In genomic region chr9:136104488-136104800, GRCh38 we compare ENCODE assay signal across 20 cellular contexts.
"Had no signal": no experiment of that assay in that cellular context is flagged by ENCODE, and none has a peak within 500 bp of the region (broad histone marks: within the 10 kb centered on the region; RNA-seq: fewer than 3 reads in every experiment).

No MANE protein-coding gene starts in this region.

- H3K27me3 Mint-ChIP-seq: stimulated activated naive CD8-positive, alpha-beta T cell treated with anti-CD3 and anti-CD28 coated beads, Interleukin-15, Interleukin-2, amounts not matched to agents 100 ng/mL and 50 ng/mL, for 24 hours had no signal

- DNase-seq: dermis blood vessel endothelial cell; esophagus squamous epithelium; foreskin fibroblast; left ventricle myocardium superior; mesendoderm; naive B cell; posterior cingulate gyrus; spleen; stimulated activated CD4-positive, alpha-beta T cell treated with anti-CD3 and anti-CD28 coated beads, Interleukin-15, amount 100 ng/mL, for 24 hours; stimulated activated CD4-positive, alpha-beta T cell treated with anti-CD3 and anti-CD28 coated beads, Interleukin-1b, Interleukin-23, amount 100 ng/mL, for 48 hours; stimulated activated CD4-positive, alpha-beta T cell treated with anti-CD3 and anti-CD28 coated beads, Interleukin-4, amount 100 ng/mL, for 24 hours; tibial artery; uterus had no signal

- H3K9me3 Mint-ChIP-seq: naive B cell; nephron; stimulated activated memory B cell treated with anti-CD40 and anti-IgM and Interleukin-4, amounts not matched to agents 10 μg/mL and 1 μg/mL and 100 μg/mL, for 72 hours; stimulated activated naive CD8-positive, alpha-beta T cell treated with anti-CD3 and anti-CD28 coated beads, Interleukin-15, Interleukin-2, amounts not matched to agents 100 ng/mL and 50 ng/mL, for 24 hours had no signal

- H3K4me3 ChIP-seq: esophagus squamous epithelium, lung, spleen, tibial artery, upper lobe of left lung, uterus had no signal

- H3K9me3 ChIP-seq: esophagus squamous epithelium, neutrophil, spleen, tibial artery, upper lobe of left lung, uterus had no signal

- H3K27ac ChIP-seq: neutrophil, upper lobe of left lung, uterus had no signal

- ATAC-seq: left ventricle myocardium superior; sciatic nerve; stimulated activated memory B cell treated with anti-CD40 and anti-IgM and Interleukin-4, amounts not matched to agents 10 μg/mL and 1 μg/mL and 100 μg/mL, for 72 hours had no signal

- H3K36me3 ChIP-seq: esophagus squamous epithelium, neutrophil, spleen, tibial artery, upper lobe of left lung, uterus had no signal

- H3K4me3 Mint-ChIP-seq: nephron; stimulated activated memory B cell treated with anti-CD40 and anti-IgM and Interleukin-4, amounts not matched to agents 10 μg/mL and 1 μg/mL and 100 μg/mL, for 72 hours; stimulated activated naive CD8-positive, alpha-beta T cell treated with anti-CD3 and anti-CD28 coated beads, Interleukin-15, Interleukin-2, amounts not matched to agents 100 ng/mL and 50 ng/mL, for 24 hours had no signal

- H3K27me3 ChIP-seq: upper lobe of left lung, uterus had no signal

- H3K36me3 Mint-ChIP-seq: naive B cell; stimulated activated memory B cell treated with anti-CD40 and anti-IgM and Interleukin-4, amounts not matched to agents 10 μg/mL and 1 μg/mL and 100 μg/mL, for 72 hours had no signal

- H3K27ac Mint-ChIP-seq: naive B cell; nephron; stimulated activated memory B cell treated with anti-CD40 and anti-IgM and Interleukin-4, amounts not matched to agents 10 μg/mL and 1 μg/mL and 100 μg/mL, for 72 hours; stimulated activated naive CD8-positive, alpha-beta T cell treated with anti-CD3 and anti-CD28 coated beads, Interleukin-15, Interleukin-2, amounts not matched to agents 100 ng/mL and 50 ng/mL, for 24 hours had no signal
